ENCODE assay signal across 8 cellular contexts in genomic region chr10:122375761-122376160, GRCh38. TPM values are rescaled to one million over a fixed set of nuclear protein-coding genes. Genes with fewer than 3 reads are reported as not detected.
A peak's percentile ranks its signal among the peaks of the same experiment; 100 is the strongest.
DNase-seq lines count a peak whose midpoint lies in the region; ATAC-seq and TF ChIP-seq lines count a peak whose summit lies in the region.

No MANE protein-coding gene starts in this region.

- no peak for ATAC-seq in GM19395 (IDR thresholded peaks at IDR 0.05; ENCODE audit: unreplicated experiment)
- no peak for ATAC-seq in HG03520 (IDR thresholded peaks at IDR 0.05; ENCODE audit: unreplicated experiment)

- peaks cover 54% of the 10 kb centered on the region for H3K4me1 Mint-ChIP-seq in activated naive CD8-positive, alpha-beta T cell (ENCODE audit: low read depth)

- peak overlapping the region; percentile 96 for H3K4me2 ChIP-seq in smooth muscle cell

- H3K9me3 ChIP-seq in HUES48 (ENCODE audit: control insufficient read depth, insufficient read depth, low read length) (no peaks in the 10 kb centered on the region), iPS-15b (ENCODE audit: control insufficient read depth, insufficient read depth, low read length) (no peaks in the 10 kb centered on the region), smooth muscle cell (replicated peaks; ENCODE audit: low read depth) (no peaks in the 10 kb centered on the region)

- no peaks in the 10 kb centered on the region for H3F3A ChIP-seq in smooth muscle cell (ENCODE audit: low read depth)

- WGBS in smooth muscle cell (ENCODE audit: low lambda C conversion rate) = 16% methylated on average over 3 of the region's 3 CpGs

- H3K79me2 ChIP-seq in smooth muscle cell (ENCODE audit: low read depth) = peaks cover 47% of the 10 kb centered on the region

- TF ChIP-seq CTCF in smooth muscle cell (IDR thresholded peaks at IDR 0.05; ENCODE audit: borderline replicate concordance, insufficient read depth, poor library complexity, severe bottlenecking) = no peak

- H3K4me1 ChIP-seq in HUES48 (ENCODE audit: control insufficient read depth, insufficient read depth, low read length) = peaks cover 23% of the 10 kb centered on the region
- peaks cover 6% of the 10 kb centered on the region for H3K4me1 ChIP-seq in iPS-15b (ENCODE audit: control insufficient read depth, insufficient read depth, low read length)
- H3K4me1 ChIP-seq in smooth muscle cell (ENCODE audit: low read depth) = peaks cover 15% of the 10 kb centered on the region

- H3K9ac ChIP-seq in HUES48 (ENCODE audit: low read depth, low read length) (peak overlapping the region; percentile 64), iPS-15b (ENCODE audit: low read depth, low read length) (peak overlapping the region; percentile 40), smooth muscle cell (ENCODE audit: low read depth) (peak overlapping the region; percentile 79)

- peak overlapping the region; percentile 98 for H3K27ac Mint-ChIP-seq in activated naive CD8-positive, alpha-beta T cell

- H3K27ac ChIP-seq in HUES48 (ENCODE audit: low read depth, low read length) (peak overlapping the region; percentile 71), smooth muscle cell (ENCODE audit: low read depth) (peak overlapping the region; percentile 70)

- DNase-seq in smooth muscle cell (lab: John Stamatoyannopoulos, UW; ENCODE audit: unreplicated experiment) = no peak
- no peak for DNase-seq in HuH-7.5 (ENCODE audit: low spot score)
- DNase-seq in NCI-H446 (lab: John Stamatoyannopoulos, UW) = no peak

- peak overlapping the region; percentile 95 for H3K4me3 Mint-ChIP-seq in activated naive CD8-positive, alpha-beta T cell

- no peaks in the 10 kb centered on the region for H3K27me3 Mint-ChIP-seq in activated naive CD8-positive, alpha-beta T cell

- H4K20me1 ChIP-seq in smooth muscle cell (ENCODE audit: low read depth) = peaks cover 37% of the 10 kb centered on the region

- peak overlapping the region; percentile 97 for H2AFZ ChIP-seq in smooth muscle cell (ENCODE audit: low read depth)

- H3K9me3 Mint-ChIP-seq in activated naive CD8-positive, alpha-beta T cell (ENCODE audit: low read depth) = peaks cover 7% of the 10 kb centered on the region

- H3K36me3 Mint-ChIP-seq in activated naive CD8-positive, alpha-beta T cell = peaks cover 11% of the 10 kb centered on the region

- H3K4me3 ChIP-seq in HUES48 (ENCODE audit: low read depth, low read length) (peak overlapping the region; percentile 79), iPS-15b (ENCODE audit: low read depth, low read length) (peak overlapping the region; percentile 72), smooth muscle cell (peak overlapping the region; percentile 89)

- H3K27me3 ChIP-seq in HUES48 (ENCODE audit: control insufficient read depth, insufficient read depth, low read length) (peaks cover 11% of the 10 kb centered on the region), iPS-15b (ENCODE audit: control insufficient read depth, insufficient read depth, low read length) (peaks cover 12% of the 10 kb centered on the region), smooth muscle cell (ENCODE audit: low read depth) (no peaks in the 10 kb centered on the region)

- H3K36me3 ChIP-seq in HUES48 (ENCODE audit: control insufficient read depth, insufficient read depth, low read length) = 0 out of 2 replicates have a peak, but pooled peaks cover 7% of the 10 kb centered on the region
- H3K36me3 ChIP-seq in iPS-15b (ENCODE audit: control insufficient read depth, insufficient read depth, low read length) = no peaks in the 10 kb centered on the region
- no peaks in the 10 kb centered on the region for H3K36me3 ChIP-seq in smooth muscle cell (ENCODE audit: low read depth)

RNA-seq across cellular contexts. Expression of gene PLEKHA1, which starts 1.3 kb away (rescaled TPM):
- total RNA-seq in smooth muscle cell = 22.7 and 25.6 TPM in 2 replicates
- polyA plus RNA-seq in smooth muscle cell = 24.6 and 25.3 TPM in 2 replicates
